Comparison of ENCODE assay signal across 1 cellular context in the genomic region with DNA sequence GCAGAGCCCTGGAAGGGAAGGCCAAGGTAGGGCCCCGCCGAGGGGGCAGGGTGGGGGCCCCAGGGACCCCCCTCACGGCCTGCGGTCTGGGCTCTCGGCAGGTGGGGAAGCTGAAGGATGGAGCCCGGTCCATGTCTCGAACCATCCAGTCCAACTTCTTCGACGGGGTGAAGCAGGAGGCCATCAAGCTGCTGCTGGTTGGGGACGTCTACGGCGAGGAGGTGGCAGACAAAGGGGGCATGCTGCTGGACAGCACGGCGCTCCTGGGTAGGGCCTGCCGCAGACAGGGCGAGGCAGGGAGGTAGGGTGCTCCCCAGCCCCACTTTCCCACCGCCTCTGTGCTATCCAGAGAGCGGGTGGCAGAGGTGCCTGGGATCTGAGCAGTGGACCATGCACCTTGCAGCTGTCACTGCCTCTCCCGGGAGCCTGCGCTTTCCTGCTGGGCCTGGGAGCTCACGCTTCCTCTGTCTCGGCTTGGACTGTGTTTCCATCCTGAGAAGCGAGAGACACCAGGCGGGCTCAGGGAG.
TF ChIP-seq lines count a peak whose summit lies in the region.

No MANE protein-coding gene starts in this region.

TF ChIP-seq in IMR-90, 13 proteins besides CTCF, POLR2A, EP300 and RAD21 (continued from another document):
- TF ChIP-seq, protein P1, sequence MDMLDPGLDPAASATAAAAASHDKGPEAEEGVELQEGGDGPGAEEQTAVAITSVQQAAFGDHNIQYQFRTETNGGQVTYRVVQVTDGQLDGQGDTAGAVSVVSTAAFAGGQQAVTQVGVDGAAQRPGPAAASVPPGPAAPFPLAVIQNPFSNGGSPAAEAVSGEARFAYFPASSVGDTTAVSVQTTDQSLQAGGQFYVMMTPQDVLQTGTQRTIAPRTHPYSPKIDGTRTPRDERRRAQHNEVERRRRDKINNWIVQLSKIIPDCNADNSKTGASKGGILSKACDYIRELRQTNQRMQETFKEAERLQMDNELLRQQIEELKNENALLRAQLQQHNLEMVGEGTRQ (IDR thresholded peaks at IDR 0.05; ENCODE audit: low read depth, low read length): no peak
- TF ChIP-seq SMC3 (IDR thresholded peaks at IDR 0.05; ENCODE audit: low read depth, low read length) (no peak), BHLHE40 (IDR thresholded peaks at IDR 0.05; ENCODE audit: low read depth, low read length) (no peak), MAZ (IDR thresholded peaks at IDR 0.05; ENCODE audit: borderline replicate concordance, low read depth, low read length) (no peak), RFX5 (IDR thresholded peaks at IDR 0.05; ENCODE audit: low read depth, low read length) (no peak), MXI1 (IDR thresholded peaks at IDR 0.05; ENCODE audit: borderline replicate concordance, low read depth, low read length) (no peak), FOS (IDR thresholded peaks at IDR 0.05; ENCODE audit: low read depth, low read length) (no peak), NFE2L2 (IDR thresholded peaks at IDR 0.05; ENCODE audit: low read depth, low read length) (no peak)
- TF ChIP-seq, protein P2, sequence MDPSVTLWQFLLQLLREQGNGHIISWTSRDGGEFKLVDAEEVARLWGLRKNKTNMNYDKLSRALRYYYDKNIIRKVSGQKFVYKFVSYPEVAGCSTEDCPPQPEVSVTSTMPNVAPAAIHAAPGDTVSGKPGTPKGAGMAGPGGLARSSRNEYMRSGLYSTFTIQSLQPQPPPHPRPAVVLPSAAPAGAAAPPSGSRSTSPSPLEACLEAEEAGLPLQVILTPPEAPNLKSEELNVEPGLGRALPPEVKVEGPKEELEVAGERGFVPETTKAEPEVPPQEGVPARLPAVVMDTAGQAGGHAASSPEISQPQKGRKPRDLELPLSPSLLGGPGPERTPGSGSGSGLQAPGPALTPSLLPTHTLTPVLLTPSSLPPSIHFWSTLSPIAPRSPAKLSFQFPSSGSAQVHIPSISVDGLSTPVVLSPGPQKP (IDR thresholded peaks at IDR 0.05; ENCODE audit: borderline replicate concordance, low read depth, low read length): no peak
